8 cellular contexts compared by ENCODE assay signal in genomic region chr11:11265994-11266606, GRCh38.
DNase-seq lines count a peak whose midpoint lies in the region; ATAC-seq and TF ChIP-seq lines count a peak whose summit lies in the region.

No MANE protein-coding gene starts in this region.

- H3K27me3 ChIP-seq in OCI-LY3 (ENCODE audit: low read depth, low read length): no peaks in the 10 kb centered on the region

- DNase-seq in NCI-H1092 treated with DMSO at 0.1 percent for 48 hours (lab: John Stamatoyannopoulos, UW): peak; percentile 24
- no peak for DNase-seq in NCI-H1092 (lab: John Stamatoyannopoulos, UW)
- DNase-seq in activated T-helper 9 cell treated with anti-CD3 and anti-CD28 coated beads, Interleukin-2, amount 50 U/mL, for 16 hours (ENCODE audit: low read depth): peak; percentile 33
- DNase-seq in left cardiac atrium: peak; percentile 49
- peak; percentile 74 for DNase-seq in stimulated activated CD4-positive, alpha-beta T cell treated with anti-CD3 and anti-CD28 coated beads, Interleukin-15, amount 100 ng/mL, for 24 hours

- H2AFZ ChIP-seq in OCI-LY3 (ENCODE audit: low read depth, low read length): no peak overlapping the region

- intact Hi-C loops in left cardiac atrium (cut with DNase I): loop anchor here in 1 of 2 donors (2.0 kb wide), 1 partner anchor 229 kb away; no protein-coding TSS in a partner anchor

- no peak overlapping the region for H3K9ac ChIP-seq in OCI-LY3 (ENCODE audit: low read length)

- no peaks in the 10 kb centered on the region for H3K9me3 ChIP-seq in OCI-LY3 (ENCODE audit: insufficient read depth, low read length)

- no peak overlapping the region for H3K27ac ChIP-seq in OCI-LY3 (ENCODE audit: low read length)

- no peaks in the 10 kb centered on the region for H3K36me3 ChIP-seq in OCI-LY3 (replicated peaks; ENCODE audit: low read depth, low read length)

- TF ChIP-seq CTCF in OCI-LY3 (IDR thresholded peaks at IDR 0.05; ENCODE audit: low read depth, low read length): peak; percentile 95

- peaks cover 6% of the 10 kb centered on the region; the same call in 1 of the 2 replicates for H3K4me1 ChIP-seq in OCI-LY3 (ENCODE audit: low read length)

- H3K4me2 ChIP-seq in OCI-LY3 (ENCODE audit: low read length): peak overlapping the region; percentile 24; the same call in 1 of the 2 replicates

- H3K79me2 ChIP-seq in OCI-LY3 (ENCODE audit: low read length): no peaks in the 10 kb centered on the region

- no peaks in the 10 kb centered on the region for H4K20me1 ChIP-seq in OCI-LY3 (ENCODE audit: insufficient read depth, low read length)

- ATAC-seq in HG02981 (IDR thresholded peaks at IDR 0.05; ENCODE audit: unreplicated experiment): peak; percentile 54
- ATAC-seq in left cardiac atrium: peak; percentile 45 to 65
- no peak for ATAC-seq in GM21367 (IDR thresholded peaks at IDR 0.05; ENCODE audit: unreplicated experiment)

- no peak overlapping the region for H3K4me3 ChIP-seq in OCI-LY3 (ENCODE audit: low read length)
